ENCODE assay signal across 9 cellular contexts in genomic region chr16:30983898-30984610, GRCh38.
"Had no signal": no experiment of that assay in that cellular context is flagged by ENCODE, and none has a peak within 500 bp of the region (broad histone marks: within the 10 kb centered on the region; RNA-seq: fewer than 3 reads in every experiment).

No MANE protein-coding gene starts in this region.

- H3K9me3 Mint-ChIP-seq: brain; natural killer cell; stimulated activated naive CD8-positive, alpha-beta T cell treated with anti-CD3 and anti-CD28 coated beads, Interleukin-15, Interleukin-2, amounts not matched to agents 100 ng/mL and 50 ng/mL, for 24 hours; T-helper 2 cell treated with Interferon-gamma antibody and Interleukin-4, amounts not matched to agents 5 μg/mL and 100 μg/mL, for 36 hours had no signal

- H3K27ac ChIP-seq: testis, upper lobe of right lung had no signal

- H3K27me3 Mint-ChIP-seq: activated naive CD8-positive, alpha-beta T cell; brain; stimulated activated naive CD8-positive, alpha-beta T cell treated with anti-CD3 and anti-CD28 coated beads, Interleukin-15, Interleukin-2, amounts not matched to agents 100 ng/mL and 50 ng/mL, for 24 hours had no signal

- H3K36me3 Mint-ChIP-seq: activated naive CD8-positive, alpha-beta T cell; natural killer cell had no signal

- H3K9me3 ChIP-seq: mucosa of descending colon, psoas muscle, testis, upper lobe of right lung had no signal

- H3K27me3 ChIP-seq: testis, upper lobe of right lung had no signal

- H3K27ac Mint-ChIP-seq: activated naive CD8-positive, alpha-beta T cell; natural killer cell; stimulated activated naive CD8-positive, alpha-beta T cell treated with anti-CD3 and anti-CD28 coated beads, Interleukin-15, Interleukin-2, amounts not matched to agents 100 ng/mL and 50 ng/mL, for 24 hours; T-helper 2 cell treated with Interferon-gamma antibody and Interleukin-4, amounts not matched to agents 5 μg/mL and 100 μg/mL, for 36 hours had no signal

- H3K4me3 ChIP-seq: mucosa of descending colon, testis had no signal

- H3K4me3 Mint-ChIP-seq: activated naive CD8-positive, alpha-beta T cell; natural killer cell; stimulated activated naive CD8-positive, alpha-beta T cell treated with anti-CD3 and anti-CD28 coated beads, Interleukin-15, Interleukin-2, amounts not matched to agents 100 ng/mL and 50 ng/mL, for 24 hours; T-helper 2 cell treated with Interferon-gamma antibody and Interleukin-4, amounts not matched to agents 5 μg/mL and 100 μg/mL, for 36 hours had no signal
